20 cellular contexts compared by ENCODE assay signal in the genomic region with DNA sequence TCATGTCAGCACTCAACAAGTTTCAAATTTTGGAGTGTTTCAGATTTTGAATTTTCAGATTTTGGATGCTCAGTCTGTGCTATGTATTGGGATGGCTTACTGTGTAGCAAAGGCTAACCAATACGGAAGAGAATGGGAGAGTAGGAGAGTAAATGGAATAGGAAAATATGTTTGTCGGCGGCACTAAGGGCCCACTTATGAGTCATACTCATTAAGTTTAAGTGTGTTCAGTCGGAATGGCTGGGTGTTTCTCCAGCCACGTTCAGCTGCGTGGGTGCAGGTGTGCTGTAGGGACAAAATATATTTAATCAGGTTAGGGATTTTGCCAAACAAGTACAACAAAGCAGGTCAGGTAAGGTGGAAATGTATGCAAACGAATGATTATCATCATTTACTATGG. TPM values are rescaled to one million over a fixed set of nuclear protein-coding genes. Genes with fewer than 3 reads are reported as not detected.
A peak's percentile ranks its signal among the peaks of the same experiment; 100 is the strongest.
DNase-seq lines count a peak whose midpoint lies in the region; ATAC-seq and TF ChIP-seq lines count a peak whose summit lies in the region.
"Had no signal": no experiment of that assay in that cellular context is flagged by ENCODE, and none has a peak within 500 bp of the region (broad histone marks: within the 10 kb centered on the region; RNA-seq: fewer than 3 reads in every experiment).

No MANE protein-coding gene starts in this region.

- no peak for TF ChIP-seq CTCF in lower lobe of right lung (IDR thresholded peaks at IDR 0.05)

- H3K4me3 ChIP-seq in lower lobe of right lung, result no peak overlapping the region
- H3K4me3 ChIP-seq in MG63, result no peak overlapping the region

- H3K36me3 ChIP-seq in KOPT-K1 (ENCODE audit: insufficient read depth, low read length) (no peaks in the 10 kb centered on the region), lower lobe of right lung (no peaks in the 10 kb centered on the region), MG63 (no peaks in the 10 kb centered on the region)
- H3K36me3 ChIP-seq: BE2C had no signal

- DNase-seq in DMS153 treated with DMSO at 0.1 percent for 48 hours (lab: John Stamatoyannopoulos, UW; ENCODE audit: unreplicated experiment) (peak; percentile 86), NCI-H69 (lab: John Stamatoyannopoulos, UW) (peak; percentile 15), lower lobe of right lung (no peak), NCI-H2227 treated with DMSO at 0.1 percent for 48 hours (lab: John Stamatoyannopoulos, UW) (no peak), MG63 (no peak)
- no peak for DNase-seq in activated naive CD4-positive, alpha-beta T cell treated with Interleukin-2 at 50 U/mL for 16 hours
- DNase-seq: BE2C; GOT3; HCEC 1CT; Kasumi-1; NCI-H2029 treated with DMSO at 0.1 percent for 48 hours; NCI-H524 treated with DMSO at 0.1 percent for 48 hours; NK-92 treated with Interleukin-12 subunit alpha and Interleukin-12 subunit beta, amount 100 ng/mL, for 24 hours had no signal

- peak; percentile 59 to 84 for ATAC-seq in lower lobe of right lung
- ATAC-seq: Panc1, SK-N-SH treated with all-trans-retinoic acid at 6 μM for 48 hours had no signal

- H3K9me3 ChIP-seq in KOPT-K1 (ENCODE audit: insufficient read depth, low read length, poor library complexity, severe bottlenecking), result no peaks in the 10 kb centered on the region
- no peaks in the 10 kb centered on the region for H3K9me3 ChIP-seq in lower lobe of right lung
- H3K9me3 ChIP-seq in MG63, result no peaks in the 10 kb centered on the region
- H3K9me3 ChIP-seq: BE2C had no signal

- intact Hi-C loops in lower lobe of right lung (cut with DNase I), result no loop called here

- peak overlapping the region; percentile 88 for H3K27ac ChIP-seq in KOPT-K1 (ENCODE audit: low read depth, low read length, poor library complexity, severe bottlenecking)
- no peak overlapping the region for H3K27ac ChIP-seq in lower lobe of right lung

- H3K4me1 ChIP-seq in lower lobe of right lung, result no peaks in the 10 kb centered on the region
- H3K4me1 ChIP-seq: BE2C had no signal

- H3K27me3 ChIP-seq in lower lobe of right lung (ENCODE audit: low read depth) (no peaks in the 10 kb centered on the region), MG63 (no peaks in the 10 kb centered on the region)
- H3K27me3 ChIP-seq: BE2C had no signal

RNA-seq across cellular contexts. Expression of gene FTHL17, which starts 13.6 kb away (rescaled TPM):
- total RNA-seq in lower lobe of right lung, result not detected
- not detected in 2 replicates for total RNA-seq in MG63 (2014; rRNA removed; shearing (Covaris generic); ENCODE audit: low replicate concordance)
- total RNA-seq: A673; G401; MCF 10A; T-helper 2 cell treated with Interferon-gamma antibody and Interleukin-4, amounts not matched to agents 100 ng/mL and 5 ng/mL, for 36 hours had no signal

Comparison
In these comparisons a context has a peak if more than half of its experiments do, and no peak if none do; other contexts are left out.
1. DNase-seq: peak in DMS153 treated with DMSO at 0.1 percent for 48 hours (single experiment) and NCI-H69 (single experiment); none in lower lobe of right lung (single experiment), NCI-H2227 treated with DMSO at 0.1 percent for 48 hours (single experiment), activated naive CD4-positive, alpha-beta T cell treated with Interleukin-2 at 50 U/mL for 16 hours (single experiment) and MG63 (single experiment).